Comparison of ENCODE assay signal across 8 cellular contexts in the genomic region with DNA sequence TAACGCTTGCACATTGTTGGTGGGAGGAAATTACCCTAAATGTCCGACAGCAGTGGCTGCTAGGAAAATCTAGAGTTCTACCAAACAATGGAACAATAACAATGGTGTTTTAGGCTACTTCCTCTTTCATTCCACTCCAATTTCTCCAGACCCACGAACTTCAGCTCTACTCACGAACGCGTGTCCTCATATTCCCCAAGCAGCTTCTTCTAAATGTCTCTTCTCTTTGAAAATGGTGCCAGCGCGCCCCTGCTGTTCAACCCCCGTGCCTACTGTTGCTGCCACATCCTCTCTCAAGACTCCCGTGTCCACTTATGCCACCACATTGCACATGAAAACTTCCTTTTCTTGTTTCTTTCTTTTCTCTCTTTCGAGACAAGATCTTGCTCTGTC. TPM values are rescaled to one million over a fixed set of nuclear protein-coding genes. Genes with fewer than 3 reads are reported as not detected.
DNase-seq lines count a peak whose midpoint lies in the region; ATAC-seq and TF ChIP-seq lines count a peak whose summit lies in the region.

No MANE protein-coding gene starts in this region.

- H3K36me3 Mint-ChIP-seq in activated CD4-positive, alpha-beta memory T cell treated with anti-CD3 and anti-CD28 coated beads for 36 hours, result no peaks in the 10 kb centered on the region
- no peaks in the 10 kb centered on the region for H3K36me3 Mint-ChIP-seq in memory B cell

- H3K4me3 ChIP-seq in aorta (ENCODE audit: low read length in 2 of 2), result no peak overlapping the region

- CTCF ChIA-PET in activated CD4-positive, alpha-beta memory T cell treated with anti-CD3 and anti-CD28 coated beads for 36 hours (lab: Charles Lee), result interaction anchor here (1.2 to 4.0 kb wide), 5 partner anchors 8 to 304 kb away, joined by 3 to 23 read pairs (median 3); no protein-coding TSS in a partner anchor

- no peak for DNase-seq in activated CD4-positive, alpha-beta memory T cell treated with anti-CD3 and anti-CD28 coated beads for 36 hours
- DNase-seq in memory B cell (ENCODE audit: low spot score in 2 of 2) (no peak), aorta (no peak), DMS79 (lab: John Stamatoyannopoulos, UW) (no peak), 8988T (no peak)
- DNase-seq in stimulated activated naive CD4-positive, alpha-beta T cell (lab: John Stamatoyannopoulos, UW), result no peak

- POLR2A ChIA-PET in activated CD4-positive, alpha-beta memory T cell treated with anti-CD3 and anti-CD28 coated beads for 36 hours (lab: Charles Lee), result interaction anchor here (1.0 to 1.8 kb wide), 3 partner anchors 16 to 19 kb away, joined by 3 to 5 read pairs (median 4); no protein-coding TSS in a partner anchor

- WGBS in aorta, 2 donors, result 15 to 22% methylated on average over 11 of the region's 11 CpGs

- no peaks in the 10 kb centered on the region for H3K9me3 Mint-ChIP-seq in activated CD4-positive, alpha-beta memory T cell treated with anti-CD3 and anti-CD28 coated beads for 36 hours
- peaks cover 5% of the 10 kb centered on the region for H3K9me3 Mint-ChIP-seq in memory B cell

- H3K9me3 ChIP-seq in aorta (ENCODE audit: control insufficient read depth, low read length), result no peaks in the 10 kb centered on the region

- peak overlapping the region; percentile 86 for H3K4me3 Mint-ChIP-seq in activated CD4-positive, alpha-beta memory T cell treated with anti-CD3 and anti-CD28 coated beads for 36 hours
- peak overlapping the region; percentile 84 for H3K4me3 Mint-ChIP-seq in memory B cell

- H3K4me1 Mint-ChIP-seq in activated CD4-positive, alpha-beta memory T cell treated with anti-CD3 and anti-CD28 coated beads for 36 hours (ENCODE audit: low read depth), result peaks cover 40% of the 10 kb centered on the region
- H3K4me1 Mint-ChIP-seq in memory B cell, result peaks cover 11% of the 10 kb centered on the region

- H3K27me3 ChIP-seq in aorta (ENCODE audit: control insufficient read depth in 1 of 2, insufficient read depth in 2 of 2, low read length in 1 of 2), result no peaks in the 10 kb centered on the region

- intact Hi-C loops in activated CD4-positive, alpha-beta memory T cell treated with anti-CD3 and anti-CD28 coated beads for 36 hours (cut with micrococcal nuclease), result loop anchor here (1.0 to 2.0 kb wide), 4 partner anchors 9 to 45 kb away; no protein-coding TSS in a partner anchor
- intact Hi-C loops in aorta (cut with DNase I), result no loop called here

- H3K27ac Mint-ChIP-seq in activated CD4-positive, alpha-beta memory T cell treated with anti-CD3 and anti-CD28 coated beads for 36 hours, result peak overlapping the region; percentile 80
- H3K27ac Mint-ChIP-seq in memory B cell, result peak overlapping the region; percentile 71

- TF ChIP-seq CTCF in GM12874 (IDR thresholded peaks at IDR 0.05; ENCODE audit: insufficient read depth, low read depth, low read length), result peak; percentile 23; the same call in 1 of the 2 replicates

- no peak overlapping the region for H3K27ac ChIP-seq in aorta (ENCODE audit: low read depth in 1 of 2, low read length in 2 of 2)

- H3K4me1 ChIP-seq in aorta (ENCODE audit: control insufficient read depth in 1 of 2, insufficient read depth in 2 of 2, low read length in 2 of 2), result no peaks in the 10 kb centered on the region

- H3K27me3 Mint-ChIP-seq in activated CD4-positive, alpha-beta memory T cell treated with anti-CD3 and anti-CD28 coated beads for 36 hours, result peaks cover 62% of the 10 kb centered on the region
- peaks cover 16% of the 10 kb centered on the region for H3K27me3 Mint-ChIP-seq in memory B cell

- no peaks in the 10 kb centered on the region for H3K36me3 ChIP-seq in aorta (ENCODE audit: control insufficient read depth in 1 of 2, insufficient read depth in 2 of 2, low read length in 1 of 2)

- ATAC-seq in HG02763 (IDR thresholded peaks at IDR 0.05; ENCODE audit: unreplicated experiment) (peak; percentile 24), memory B cell (ENCODE audit: low read depth) (peak; percentile 29), aorta (ENCODE audit: low FRiP score) (no peak)

RNA-seq across cellular contexts. Expression of a gene that starts 25.6 kb away (rescaled TPM):
- total RNA-seq in activated CD4-positive, alpha-beta memory T cell treated with anti-CD3 and anti-CD28 coated beads for 36 hours, result not detected
- not detected for total RNA-seq in aorta
- polyA plus RNA-seq in aorta, result not detected

RNA-seq across cellular contexts. Expression of a gene that starts 32.0 kb away (rescaled TPM):
- total RNA-seq in activated CD4-positive, alpha-beta memory T cell treated with anti-CD3 and anti-CD28 coated beads for 36 hours, result 1 to 10 TPM; 2.9 to 3.5 TPM
- 1 to 10 TPM; 3.0 to 6.9 TPM for total RNA-seq in aorta
- polyA plus RNA-seq in aorta, result 1 to 10 TPM; 4.3 to 6.3 TPM

RNA-seq across cellular contexts. Expression of a gene that starts 42.1 kb away (rescaled TPM):
- total RNA-seq in activated CD4-positive, alpha-beta memory T cell treated with anti-CD3 and anti-CD28 coated beads for 36 hours, result not detected
- not detected for total RNA-seq in aorta
- not detected for polyA plus RNA-seq in aorta

RNA-seq across cellular contexts. Expression of a gene that starts 50.1 kb away (rescaled TPM):
- total RNA-seq in activated CD4-positive, alpha-beta memory T cell treated with anti-CD3 and anti-CD28 coated beads for 36 hours, result 10 to 100 TPM; 35.3 to 36.4 TPM
- total RNA-seq in aorta, result 10 to 100 TPM; 15.2 to 21.4 TPM
- polyA plus RNA-seq in aorta, result 10 to 100 TPM; 15.7 to 22.2 TPM
